Comparison of ENCODE assay signal across 6 cellular contexts in the genomic region with DNA sequence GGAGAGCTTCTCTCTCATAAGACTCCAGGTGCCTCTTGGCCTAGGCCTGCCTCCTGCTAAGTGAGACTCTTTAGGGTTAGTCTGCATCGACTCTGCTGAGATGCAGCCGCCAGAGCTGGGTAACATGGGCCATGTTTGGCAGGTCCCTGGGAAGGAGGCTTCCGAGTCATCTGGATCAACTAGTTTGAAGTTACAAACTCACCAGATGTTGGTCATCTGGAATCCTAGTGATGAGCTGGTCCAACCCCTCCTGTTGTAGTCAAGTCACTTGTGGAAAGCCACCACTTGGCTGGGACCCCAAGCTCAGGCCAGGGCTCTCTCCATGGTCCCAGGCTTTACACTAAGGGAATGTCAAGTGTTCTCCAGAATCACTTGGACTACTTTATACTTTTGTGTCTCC.
DNase-seq lines count a peak whose midpoint lies in the region; TF ChIP-seq lines count a peak whose summit lies in the region.
"Not testable (repeated sequence)": the region's sequence is repeated elsewhere in the genome, so short reads cannot be mapped to it uniquely, and the experiment has no call there.

No MANE protein-coding gene starts in this region.

- H3K4me1 ChIP-seq in BLaER1 treated with 17β-estradiol and CSF1 and Interleukin-3, amounts not matched to agents 10 nM and 100 nM = peaks cover 0 to 52% (median 32%) of the 10 kb centered on the region in 10 experiments; a peak in 15 of 20 replicates
- H3K4me1 ChIP-seq in GM23248 (ENCODE audit: insufficient read depth); cardiac muscle cell (ENCODE audit: low read depth): not testable (repeated sequence)

- not testable (repeated sequence) for H4K20me1 ChIP-seq in BLaER1 treated with 17β-estradiol and CSF1 and Interleukin-3, amounts not matched to agents 10 nM and 100 nM; GM23248 (ENCODE audit: insufficient read depth)

- in situ Hi-C loops in GM23248 (cut with MboI) = not testable (repeated sequence)

- peak; percentile 34 for DNase-seq in AG20443 (ENCODE audit: low spot score)
- DNase-seq in GM23248 = peak; percentile 50
- DNase-seq in fibroblast of gingiva (ENCODE audit: low read depth) = peak; percentile 8
- peak; percentile 16 for DNase-seq in fibroblast of peridontal ligament (ENCODE audit: extremely low read depth)
- DNase-seq in cardiac muscle cell (ENCODE audit: low read depth in 1 of 2, low spot score in 1 of 2) = not testable (repeated sequence)

- H3K27me3 ChIP-seq in BLaER1 treated with 17β-estradiol and CSF1 and Interleukin-3, amounts not matched to agents 10 nM and 100 nM; GM23248 (replicated peaks; ENCODE audit: insufficient read depth); cardiac muscle cell: not testable (repeated sequence)

- H2AFZ ChIP-seq in GM23248 = not testable (repeated sequence)

- H3K4me3 ChIP-seq in BLaER1 treated with 17β-estradiol and CSF1 and Interleukin-3, amounts not matched to agents 10 nM and 100 nM; GM23248; cardiac muscle cell: not testable (repeated sequence)

- not testable (repeated sequence) for H3K9me2 ChIP-seq in GM23248 (ENCODE audit: insufficient read depth)

- not testable (repeated sequence) for H3K9me3 ChIP-seq in BLaER1 treated with 17β-estradiol and CSF1 and Interleukin-3, amounts not matched to agents 10 nM and 100 nM (replicated peaks in 1 of 11); GM23248 (ENCODE audit: low read depth); cardiac muscle cell (ENCODE audit: low read depth)

- not testable (repeated sequence) for H3K79me2 ChIP-seq in GM23248 (ENCODE audit: insufficient read depth)

- 62 to 66% methylated on average over 3 of the region's 3 CpGs for WGBS in GM23248 (ENCODE audit: low coverage in 1 of 2, low lambda C conversion rate in 2 of 2, missing lambda C conversion rate in 2 of 2), 2 experiments

- not testable (repeated sequence) for TF ChIP-seq CTCF in cardiac muscle cell (IDR thresholded peaks at IDR 0.05; ENCODE audit: low read depth, low read length)

- H3F3A ChIP-seq in GM23248 (ENCODE audit: insufficient read depth) = not testable (repeated sequence)

- H3K27ac ChIP-seq in BLaER1 treated with 17β-estradiol and CSF1 and Interleukin-3, amounts not matched to agents 10 nM and 100 nM; GM23248: not testable (repeated sequence)
- H3K27ac ChIP-seq in cardiac muscle cell = peak overlapping the region; percentile 94

- H3K36me3 ChIP-seq in BLaER1 treated with 17β-estradiol and CSF1 and Interleukin-3, amounts not matched to agents 10 nM and 100 nM; GM23248 (ENCODE audit: low read depth); cardiac muscle cell: not testable (repeated sequence)

- H3K4me2 ChIP-seq in BLaER1 treated with 17β-estradiol and CSF1 and Interleukin-3, amounts not matched to agents 10 nM and 100 nM = peak overlapping the region in 8 of 11 experiments; percentile 18 to 70 (median 60); a peak in 13 of 22 replicates
- H3K4me2 ChIP-seq in GM23248 (ENCODE audit: unreplicated experiment) = not testable (repeated sequence)

- not testable (repeated sequence) for H3K9ac ChIP-seq in BLaER1 treated with 17β-estradiol and CSF1 and Interleukin-3, amounts not matched to agents 10 nM and 100 nM; GM23248
